19 cellular contexts compared by ENCODE assay signal in genomic region chr7:30831936-30832335, GRCh38.
"Had no signal": no experiment of that assay in that cellular context is flagged by ENCODE, and none has a peak within 500 bp of the region (broad histone marks: within the 10 kb centered on the region; RNA-seq: fewer than 3 reads in every experiment).

No MANE protein-coding gene starts in this region.

- H3K27ac ChIP-seq: SJSA1, SK-N-MC had no signal

- H3K4me1 ChIP-seq: SJSA1 had no signal

- H3K27me3 ChIP-seq: SJSA1 had no signal

- H3K36me3 ChIP-seq: SJSA1 had no signal

- DNase-seq: KBM-7, MV-4-11, NCI-H1092, NCI-H1105 treated with DMSO at 0.1 percent for 48 hours, NCI-H1436, NCI-H187, NCI-H2029, NCI-H2081 treated with DMSO at 0.1 percent for 48 hours, NCI-H2171, NCI-H446, NCI-H510A, NCI-H524 treated with DMSO at 0.1 percent for 48 hours, NCI-H69, NCI-H774, Right ventricle myocardium superior, RPMI8226, SIG-M5 had no signal

- H3K4me3 ChIP-seq: SJSA1, SK-N-MC had no signal
